Comparison of ENCODE assay signal across 8 cellular contexts in genomic region chr1:48472747-48473146, GRCh38. TPM values are rescaled to one million over a fixed set of nuclear protein-coding genes. Genes with fewer than 3 reads are reported as not detected.
DNase-seq lines count a peak whose midpoint lies in the region; ATAC-seq, FAIRE-seq and TF ChIP-seq lines count a peak whose summit lies in the region.

No MANE protein-coding gene starts in this region.

- H3K36me3 Mint-ChIP-seq in activated naive CD8-positive, alpha-beta T cell treated with anti-CD3 and anti-CD28 coated beads for 36 hours: no peaks in the 10 kb centered on the region

- dilution Hi-C loops in keratinocyte (cut with MboI; ENCODE audit: extremely low pct_ligation_motif_present, low sequenced_read_pairs): no loop called here

- peak overlapping the region; percentile 75 for H3K4me2 ChIP-seq in keratinocyte (ENCODE audit: control insufficient read depth, extremely low read depth, insufficient read depth, low read depth, low read length)

- H3K4me3 Mint-ChIP-seq in activated naive CD8-positive, alpha-beta T cell treated with anti-CD3 and anti-CD28 coated beads for 36 hours: peak overlapping the region; percentile 74

- no peak for FAIRE-seq in keratinocyte (lab: Jason Lieb, UNC)

- H3K27ac ChIP-seq in keratinocyte (ENCODE audit: control insufficient read depth, insufficient read depth, low read length): peak overlapping the region; percentile 69
- peak overlapping the region; percentile 95 for H3K27ac ChIP-seq in stomach smooth muscle (ENCODE audit: low read length)

- H3K27me3 Mint-ChIP-seq in activated naive CD8-positive, alpha-beta T cell treated with anti-CD3 and anti-CD28 coated beads for 36 hours: no peaks in the 10 kb centered on the region

- no peaks in the 10 kb centered on the region for H3K9me3 Mint-ChIP-seq in activated naive CD8-positive, alpha-beta T cell treated with anti-CD3 and anti-CD28 coated beads for 36 hours

- H3K27me3 ChIP-seq in keratinocyte (ENCODE audit: control insufficient read depth, extremely low read depth, insufficient read depth, low read length) (no peaks in the 10 kb centered on the region), stomach smooth muscle (ENCODE audit: control insufficient read depth in 1 of 2, insufficient read depth in 2 of 2, low read length in 2 of 2) (no peaks in the 10 kb centered on the region)

- no peaks in the 10 kb centered on the region for H3K9me1 ChIP-seq in keratinocyte (ENCODE audit: control insufficient read depth, extremely low read depth, insufficient read depth, low read length)

- H2AFZ ChIP-seq in keratinocyte (ENCODE audit: control insufficient read depth, low read length): peak overlapping the region; percentile 91

- H3K4me1 ChIP-seq in keratinocyte (ENCODE audit: control insufficient read depth, extremely low read depth, insufficient read depth, low read length) (peaks cover 19% of the 10 kb centered on the region), stomach smooth muscle (ENCODE audit: control insufficient read depth, insufficient read depth, low read length) (peaks cover 14% of the 10 kb centered on the region)

- DNase-seq in NOMO-1 treated with DMSO at 0.1 percent for 48 hours (lab: John Stamatoyannopoulos, UW; ENCODE audit: unreplicated experiment): peak; percentile 21
- no peak for DNase-seq in NOMO-1 treated with dmso at 0.1 percent for 144 hours (lab: John Stamatoyannopoulos, UW; ENCODE audit: unreplicated experiment)
- no peak for DNase-seq in activated naive CD8-positive, alpha-beta T cell treated with anti-CD3 and anti-CD28 coated beads for 36 hours
- no peak for DNase-seq in keratinocyte (ENCODE audit: low read depth, low spot score)
- no peak for DNase-seq in NCI-H2227 (lab: John Stamatoyannopoulos, UW; ENCODE audit: unreplicated experiment)
- no peak for DNase-seq in left lobe of liver (ENCODE audit: low spot score)

- peak overlapping the region; percentile 68 for H3K27ac Mint-ChIP-seq in activated naive CD8-positive, alpha-beta T cell treated with anti-CD3 and anti-CD28 coated beads for 36 hours

- H3K36me3 ChIP-seq in keratinocyte (ENCODE audit: control insufficient read depth in 2 of 2, extremely low read depth in 1 of 2, insufficient read depth in 2 of 2, low read length in 2 of 2) (no peaks in the 10 kb centered on the region), stomach smooth muscle (ENCODE audit: control insufficient read depth in 2 of 2, insufficient read depth in 2 of 2, low read length in 2 of 2) (no peaks in the 10 kb centered on the region)

- peaks cover 27% of the 10 kb centered on the region for H3K4me1 Mint-ChIP-seq in activated naive CD8-positive, alpha-beta T cell treated with anti-CD3 and anti-CD28 coated beads for 36 hours

- H4K20me1 ChIP-seq in keratinocyte (ENCODE audit: control insufficient read depth, extremely low read depth, insufficient read depth, low read length): no peaks in the 10 kb centered on the region

- H3K9me3 ChIP-seq in keratinocyte (ENCODE audit: control insufficient read depth, low read depth, low read length) (no peaks in the 10 kb centered on the region), stomach smooth muscle (ENCODE audit: control insufficient read depth in 2 of 2, low read length in 2 of 2) (no peaks in the 10 kb centered on the region)

- peak overlapping the region; percentile 71 to 81 (median 71) for H3K4me3 ChIP-seq in keratinocyte (ENCODE audit: control insufficient read depth in 2 of 3, extremely low read depth in 1 of 3, insufficient read depth in 2 of 3, low read depth in 1 of 3, low read length in 3 of 3)
- H3K4me3 ChIP-seq in stomach smooth muscle (ENCODE audit: low read length in 2 of 2): peak overlapping the region; percentile 87 to 92

- no peaks in the 10 kb centered on the region for H3K79me2 ChIP-seq in keratinocyte (ENCODE audit: control insufficient read depth, insufficient read depth, low read length)

- TF ChIP-seq CTCF in keratinocyte (optimal IDR thresholded peaks at IDR 0.05 in 1 of 3, IDR thresholded peaks at IDR 0.05 in 1 of 3, conservative IDR thresholded peaks at IDR 0.05 in 1 of 3; ENCODE audit: extremely low read depth in 1 of 3, insufficient read depth in 2 of 3, low read length in 3 of 3): no peak

- no peak for ATAC-seq in left lobe of liver
- no peak for ATAC-seq in HG03108 (IDR thresholded peaks at IDR 0.05; ENCODE audit: unreplicated experiment)

- H3K9ac ChIP-seq in keratinocyte (ENCODE audit: control insufficient read depth, extremely low read depth, insufficient read depth, low read length): peak overlapping the region; percentile 72
- H3K9ac ChIP-seq in stomach smooth muscle (ENCODE audit: low read length in 2 of 2): peak overlapping the region; percentile 70 to 96

RNA-seq across cellular contexts. Expression of gene SPATA6, which starts 0.7 kb away (rescaled TPM):
- total RNA-seq in activated naive CD8-positive, alpha-beta T cell treated with anti-CD3 and anti-CD28 coated beads for 36 hours: 1 to 10 TPM; 1.1 to 3.0 TPM
- polyA plus RNA-seq in keratinocyte: 0.77 to 2.4 TPM (median 1.7 TPM) in 3 replicates
- 1.3 TPM for polyA plus RNA-seq in keratinocyte (2011; ENCODE audit: low read depth)
- 1.2 and 2.1 TPM in 2 replicates for polyA plus RNA-seq in keratinocyte (2011; cell fraction: cytosol; rRNA removed)
- polyA plus RNA-seq in keratinocyte (2011; cell fraction: nucleus; rRNA removed): 1.8 TPM in 2 replicates
- polyA plus RNA-seq in keratinocyte (2012; ENCODE audit: low replicate concordance): 0.58 and 2.8 TPM in 2 replicates
- polyA minus RNA-seq in keratinocyte: 1.2 to 3.8 TPM (median 2.2 TPM) in 3 replicates
- 1.3 TPM for polyA minus RNA-seq in keratinocyte (2011; cell fraction: cytosol; rRNA and poly(A)+ RNA removed)
- polyA minus RNA-seq in keratinocyte (2011; cell fraction: nucleus; rRNA and poly(A)+ RNA removed): 1.7 and 3.8 TPM in 2 replicates
- 7.5 TPM for total RNA-seq in left lobe of liver
